Comparison of ENCODE assay signal across 2 cellular contexts in genomic region chr1:41158147-41158875, GRCh38.
TF ChIP-seq lines count a peak whose summit lies in the region.

No MANE protein-coding gene starts in this region.

TF ChIP-seq in SK-N-SH, 30 proteins besides CTCF, POLR2A, EP300 and RAD21:
- no peak for TF ChIP-seq IRF3 (IDR thresholded peaks at IDR 0.05; ENCODE audit: low read depth, low read length)
- TF ChIP-seq ELF1 (IDR thresholded peaks at IDR 0.05): no peak
- TF ChIP-seq FOSL2 (IDR thresholded peaks at IDR 0.05; ENCODE audit: borderline replicate concordance, low read depth): no peak
- TF ChIP-seq RFX5 (IDR thresholded peaks at IDR 0.05; ENCODE audit: low read length): no peak
- no peak for TF ChIP-seq ZBTB33 (IDR thresholded peaks at IDR 0.05; ENCODE audit: borderline replicate concordance, low read depth)
- no peak for TF ChIP-seq POLR2AphosphoS5 (IDR thresholded peaks at IDR 0.05; ENCODE audit: low read depth, low read length)
- no peak for TF ChIP-seq YY1 (IDR thresholded peaks at IDR 0.05; ENCODE audit: low read depth)
- TF ChIP-seq RXRA (IDR thresholded peaks at IDR 0.05; ENCODE audit: borderline replicate concordance, low read depth): no peak
- no peak for TF ChIP-seq TAF1 (IDR thresholded peaks at IDR 0.05; ENCODE audit: borderline replicate concordance, low read depth, low read length)
- TF ChIP-seq USF1 (IDR thresholded peaks at IDR 0.05; ENCODE audit: borderline replicate concordance, low read depth): no peak
- no peak for TF ChIP-seq MAX (IDR thresholded peaks at IDR 0.05; ENCODE audit: low read depth)
- no peak for TF ChIP-seq JUND (IDR thresholded peaks at IDR 0.05)
- TF ChIP-seq RCOR1 (IDR thresholded peaks at IDR 0.05; ENCODE audit: low read length): no peak
- TF ChIP-seq FOXM1 (IDR thresholded peaks at IDR 0.05; ENCODE audit: low read depth): no peak
- TF ChIP-seq NFIC (IDR thresholded peaks at IDR 0.05; ENCODE audit: borderline replicate concordance): no peak
TF ChIP-seq in SK-N-SH: peak in this region for 0.

TF ChIP-seq in SK-N-SH treated with all-trans-retinoic acid at 6 μM for 48 hours, 23 proteins besides CTCF, POLR2A, EP300 and RAD21:
- TF ChIP-seq CSDC2 (CRISPR knock-in tag; IDR thresholded peaks at IDR 0.05) (no peak), TOX (CRISPR knock-in tag; IDR thresholded peaks at IDR 0.05; ENCODE audit: borderline replicate concordance) (no peak)
